Comparison of ENCODE assay signal across 15 cellular contexts in genomic region chr2:161112885-161113284, GRCh38.
"Had no signal": no experiment of that assay in that cellular context is flagged by ENCODE, and none has a peak within 500 bp of the region (broad histone marks: within the 10 kb centered on the region; RNA-seq: fewer than 3 reads in every experiment).

No MANE protein-coding gene starts in this region.

- H3K36me3 ChIP-seq: esophagus squamous epithelium, neural progenitor cell, thyroid gland had no signal

- H3K27me3 ChIP-seq: body of pancreas, esophagus squamous epithelium, neural progenitor cell, thyroid gland had no signal

- H3K4me3 ChIP-seq: body of pancreas, esophagus squamous epithelium, neural progenitor cell, thyroid gland had no signal

- H3K4me1 ChIP-seq: body of pancreas, esophagus squamous epithelium, neural progenitor cell, thyroid gland had no signal

- ATAC-seq: body of pancreas, left ventricle myocardium superior, WTC11 had no signal

- H3K9me3 ChIP-seq: body of pancreas, esophagus squamous epithelium, thyroid gland had no signal

- DNase-seq: activated CD4-positive, alpha-beta memory T cell treated with anti-CD3 and anti-CD28 coated beads for 36 hours; activated CD4-positive, alpha-beta T cell treated with anti-CD3 and anti-CD28 coated beads for 4 hours; activated naive CD4-positive, alpha-beta T cell; activated T-cell treated with anti-CD3 and anti-CD28 coated beads for 4 hours; body of pancreas; dermis blood vessel endothelial cell; effector memory CD4-positive, alpha-beta T cell; esophagus squamous epithelium; immature natural killer cell; kidney glomerular epithelial cell; left ventricle myocardium superior; stimulated activated naive CD4-positive, alpha-beta T cell; thyroid gland had no signal

- H3K27ac ChIP-seq: body of pancreas, esophagus squamous epithelium, neural progenitor cell, thyroid gland had no signal
